1 cellular context compared by ENCODE assay signal in the genomic region with DNA sequence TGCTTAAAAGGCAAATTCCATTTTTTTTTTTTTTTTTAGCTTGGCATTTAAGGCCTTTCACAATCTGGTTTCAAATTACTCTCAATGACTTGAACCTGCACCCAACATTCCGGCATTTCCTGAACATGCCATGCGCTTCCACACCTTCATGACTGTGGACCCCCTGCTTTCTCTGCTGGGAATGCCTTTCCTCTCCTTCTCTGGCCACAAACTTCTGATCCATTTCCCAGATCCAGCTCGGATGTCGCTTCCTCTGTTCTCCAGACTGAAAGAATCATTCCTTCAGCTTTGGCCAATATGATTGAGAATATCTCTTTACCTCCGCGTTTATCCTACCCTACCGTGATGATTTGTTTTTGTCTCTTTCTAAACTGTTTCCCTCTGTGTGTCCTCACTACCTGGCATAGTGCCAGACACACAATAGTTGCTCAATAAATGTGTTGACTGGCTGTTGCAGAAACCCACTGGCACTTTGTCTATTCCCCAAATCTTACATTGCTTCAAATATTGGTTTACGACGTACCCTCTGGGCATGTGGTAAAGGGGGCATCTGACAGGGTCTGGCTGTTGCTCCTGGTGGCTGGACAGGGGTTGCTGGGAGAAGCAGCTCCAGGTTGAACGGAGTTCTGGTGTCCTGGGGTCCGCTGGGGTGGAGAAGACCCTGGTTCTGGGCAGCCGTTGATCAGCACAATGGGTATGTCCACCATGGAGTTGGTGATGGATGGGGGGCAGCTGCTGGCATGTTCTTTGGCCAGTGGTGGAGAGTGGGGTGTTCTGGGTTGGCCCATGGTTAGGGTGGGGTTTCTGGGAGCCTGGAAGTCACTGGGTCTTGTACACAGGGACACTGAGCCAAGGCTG.
TF ChIP-seq lines count a peak whose summit lies in the region.

No MANE protein-coding gene starts in this region.

TF ChIP-seq in K562, 482 proteins besides CTCF, POLR2A, EP300 and RAD21:
- TF ChIP-seq BCOR (IDR thresholded peaks at IDR 0.05) (0 out of 2 replicates have a peak, but pooled peaks have one; percentile 14), NONO (IDR thresholded peaks at IDR 0.05; ENCODE audit: low read depth in 2 of 2, low read length in 1 of 2) (no peak), CEBPG (CRISPR knock-in tag; IDR thresholded peaks at IDR 0.05) (no peak), CEBPG (tag; conservative IDR thresholded peaks at IDR 0.05 in 1 of 2, IDR thresholded peaks at IDR 0.05 in 1 of 2) (0 out of 4 replicates have a peak, but pooled peaks of 1 of the 2 experiments have one; percentile 28), NR2F6 (CRISPR knock-in tag; IDR thresholded peaks at IDR 0.05) (no peak), NCOA1 (IDR thresholded peaks at IDR 0.05; ENCODE audit: low read depth) (no peak), ZNF124 (CRISPR knock-in tag; IDR thresholded peaks at IDR 0.05) (no peak), TAF7 (tag; IDR thresholded peaks at IDR 0.05) (no peak), NFIX (CRISPR knock-in tag; IDR thresholded peaks at IDR 0.05; ENCODE audit: low read depth) (peak; percentile 91), KDM1A (IDR thresholded peaks at IDR 0.05) (0 out of 4 replicates have a peak, but pooled peaks of 1 of the 2 experiments have one; percentile 16), ZZZ3 (IDR thresholded peaks at IDR 0.05) (no peak), KAT8 (IDR thresholded peaks at IDR 0.05; ENCODE audit: low read depth) (no peak), NFIC (IDR thresholded peaks at IDR 0.05) (peak; percentile 99), ETV5 (CRISPR knock-in tag; IDR thresholded peaks at IDR 0.05; ENCODE audit: low read depth) (no peak), PREB (CRISPR knock-in tag; IDR thresholded peaks at IDR 0.05) (no peak), TEAD1 (CRISPR knock-in tag; IDR thresholded peaks at IDR 0.05) (no peak)
